Comparison of ENCODE assay signal across 8 cellular contexts in genomic region chr14:30621954-30622830, GRCh38. TPM values are rescaled to one million over a fixed set of nuclear protein-coding genes. Genes with fewer than 3 reads are reported as not detected.
DNase-seq lines count a peak whose midpoint lies in the region; ATAC-seq and TF ChIP-seq lines count a peak whose summit lies in the region.

Gene SCFD1, plus strand, starts transcription at chr14:30622319. Its CDS starts 20 bp downstream, at chr14:30622339.

- H3K79me1 ChIP-seq in trophoblast cell (ENCODE audit: low read length) = peaks cover 4% of the 10 kb centered on the region

- WGBS in trophoblast cell (ENCODE audit: extremely low coverage, insufficient coverage, insufficient read length) = no CpG with 5 or more reads among the region's 35 CpGs
- 0 to 2% methylated on average over 17 to 20 of the region's 35 CpGs for WGBS in transverse colon (ENCODE audit: low coverage in 1 of 2), 2 donors

- intact Hi-C loops in transverse colon (cut with DNase I; ENCODE audit: low total_unique reads) = no loop called here

- H2AFZ ChIP-seq in trophoblast cell (ENCODE audit: insufficient read depth, low read length, poor library complexity) = peak within 1 kb of the TSS; percentile 56

- H2BK12ac ChIP-seq in trophoblast cell (ENCODE audit: low read length) = no peak within 1 kb of the TSS

- H2BK120ac ChIP-seq in trophoblast cell (ENCODE audit: insufficient read depth, low read length, poor library complexity) = peak within 1 kb of the TSS; percentile 70

- H3K4me2 ChIP-seq in trophoblast cell (ENCODE audit: low read length) = peak within 1 kb of the TSS; percentile 77

- TF ChIP-seq POLR2A in transverse colon (IDR thresholded peaks at IDR 0.05) = peak; percentile 98

- peak; percentile 97 for ATAC-seq in HG02759 (IDR thresholded peaks at IDR 0.05; ENCODE audit: unreplicated experiment)

- in situ Hi-C loops in transverse colon (cut with MboI; ENCODE audit: low pct_ligation_motif_present in 1 of 4, low pct_unique_long_range_greater_than_20kb in 1 of 4, low sequenced_read_pairs in 3 of 4) = no loop called here

- H3K27me3 ChIP-seq in adipocyte (replicated peaks; ENCODE audit: control insufficient read depth, insufficient read depth, low read length) (no peaks in the 10 kb centered on the region), cardiac muscle cell (no peaks in the 10 kb centered on the region), trophoblast cell (ENCODE audit: insufficient read depth, low read length) (no peaks in the 10 kb centered on the region), transverse colon (no peaks in the 10 kb centered on the region)

- H4K8ac ChIP-seq in trophoblast cell (ENCODE audit: low read depth, low read length) = peak within 1 kb of the TSS; percentile 90

- H2BK5ac ChIP-seq in trophoblast cell (ENCODE audit: low read depth, low read length, poor library complexity) = peak within 1 kb of the TSS; percentile 42

- DNase-seq in GM12864 (ENCODE audit: low read depth) (peak; percentile 82), NCI-H1417 treated with DMSO at 0.1 percent for 48 hours (lab: John Stamatoyannopoulos, UW) (peak; percentile 91), SW480 (ENCODE audit: low spot score) (peak; percentile 91), adipocyte (ENCODE audit: low read depth) (peak; percentile 96), cardiac muscle cell (ENCODE audit: low read depth in 1 of 2, low spot score in 1 of 2) (peak; percentile 94 to 95), trophoblast cell (peak; percentile 95), transverse colon (peak; percentile 97)

- peak; percentile 5 for TF ChIP-seq EP300 in transverse colon (IDR thresholded peaks at IDR 0.05; ENCODE audit: low read depth)

- peaks cover 3% of the 10 kb centered on the region for H3K36me3 ChIP-seq in adipocyte (ENCODE audit: control insufficient read depth, insufficient read depth, low read length, severe bottlenecking)
- peaks cover 1% of the 10 kb centered on the region for H3K36me3 ChIP-seq in cardiac muscle cell
- peaks cover 0 to 3% of the 10 kb centered on the region in 2 experiments for H3K36me3 ChIP-seq in trophoblast cell (ENCODE audit: control insufficient read depth in 1 of 2, insufficient read depth in 2 of 2, low read length in 2 of 2)
- no peaks in the 10 kb centered on the region for H3K36me3 ChIP-seq in transverse colon

- peaks cover 6% of the 10 kb centered on the region for H3K79me2 ChIP-seq in trophoblast cell (ENCODE audit: control insufficient read depth, insufficient read depth, low read length, poor library complexity)

- H3K4me1 ChIP-seq in adipocyte (ENCODE audit: control insufficient read depth, insufficient read depth, low read length) = peaks cover 29% of the 10 kb centered on the region
- H3K4me1 ChIP-seq in cardiac muscle cell (ENCODE audit: low read depth) = peaks cover 7% of the 10 kb centered on the region
- H3K4me1 ChIP-seq in trophoblast cell (ENCODE audit: control insufficient read depth in 1 of 2, insufficient read depth in 2 of 2, low read length in 2 of 2) = peaks cover 0 to 4% of the 10 kb centered on the region in 2 experiments
- peaks cover 5 to 44% (median 25%) of the 10 kb centered on the region in 4 donors for H3K4me1 ChIP-seq in transverse colon

- H4K12ac ChIP-seq in trophoblast cell (ENCODE audit: low read depth, low read length) = peak within 1 kb of the TSS; percentile 79

- no peak within 1 kb of the TSS for H3K23ac ChIP-seq in trophoblast cell (ENCODE audit: low read length)

- no peak within 1 kb of the TSS for H2AK5ac ChIP-seq in trophoblast cell (ENCODE audit: low read length)

- H3K4ac ChIP-seq in trophoblast cell (ENCODE audit: low read depth, low read length) = peak within 1 kb of the TSS; percentile 48

- TF ChIP-seq CTCF in GM12864 (IDR thresholded peaks at IDR 0.05; ENCODE audit: low read depth, low read length, missing control alignments) (no peak), cardiac muscle cell (IDR thresholded peaks at IDR 0.05; ENCODE audit: low read depth, low read length) (no peak), transverse colon (IDR thresholded peaks at IDR 0.05) (no peak)

- peak within 1 kb of the TSS; percentile 73 for H3K18ac ChIP-seq in trophoblast cell (ENCODE audit: low read length)

- peak within 1 kb of the TSS; percentile 92 for H3K27ac ChIP-seq in cardiac muscle cell
- H3K27ac ChIP-seq in trophoblast cell (ENCODE audit: low read depth, low read length) = peak within 1 kb of the TSS; percentile 70
- peak within 1 kb of the TSS; percentile 87 to 94 (median 92) for H3K27ac ChIP-seq in transverse colon

- H3K9me3 ChIP-seq in adipocyte (ENCODE audit: control insufficient read depth, low read length) (no peaks in the 10 kb centered on the region), cardiac muscle cell (ENCODE audit: low read depth) (no peaks in the 10 kb centered on the region), trophoblast cell (ENCODE audit: insufficient read depth, low read depth, low read length) (no peaks in the 10 kb centered on the region), transverse colon (no peaks in the 10 kb centered on the region)

- peak within 1 kb of the TSS; percentile 82 for H3K14ac ChIP-seq in trophoblast cell (ENCODE audit: low read length)

- peak within 1 kb of the TSS; percentile 81 for H4K91ac ChIP-seq in trophoblast cell (ENCODE audit: low read depth, low read length)

- H3K9ac ChIP-seq in adipocyte (ENCODE audit: low read length) = peak within 1 kb of the TSS; percentile 98
- H3K9ac ChIP-seq in trophoblast cell (ENCODE audit: low read length) = peak within 1 kb of the TSS; percentile 83

- H3K4me3 ChIP-seq in GM12864 (ENCODE audit: low read depth, low read length) (peak within 1 kb of the TSS; percentile 92), adipocyte (ENCODE audit: low read length) (peak within 1 kb of the TSS; percentile 97), cardiac muscle cell (peak within 1 kb of the TSS; percentile 72), trophoblast cell (ENCODE audit: low read depth, low read length) (peak within 1 kb of the TSS; percentile 84), transverse colon (peak within 1 kb of the TSS; percentile 61 to 81 (median 73))

RNA-seq across cellular contexts. Expression of gene SCFD1, which starts in this region (rescaled TPM):
- total RNA-seq in cardiac muscle cell (48.4 and 51.7 TPM in 2 replicates), transverse colon (100 to 1,000 TPM in 2 of 4 donors, 10 to 100 TPM in 2; 43.4 to 128 (median 84.3) TPM)
- 76.3 and 86.6 TPM in 2 replicates for polyA plus RNA-seq in cardiac muscle cell
- 99.7 and 102 TPM in 2 replicates for polyA plus RNA-seq in trophoblast cell (2013)

Comparison
In these comparisons a context has a peak if more than half of its experiments do, and no peak if none do; other contexts are left out.
1. Peak in every context shown above with its lines: DNase-seq, ATAC-seq, H3K4me3 ChIP-seq and H3K27ac ChIP-seq.